ENCODE assay signal across 8 cellular contexts in the genomic region with DNA sequence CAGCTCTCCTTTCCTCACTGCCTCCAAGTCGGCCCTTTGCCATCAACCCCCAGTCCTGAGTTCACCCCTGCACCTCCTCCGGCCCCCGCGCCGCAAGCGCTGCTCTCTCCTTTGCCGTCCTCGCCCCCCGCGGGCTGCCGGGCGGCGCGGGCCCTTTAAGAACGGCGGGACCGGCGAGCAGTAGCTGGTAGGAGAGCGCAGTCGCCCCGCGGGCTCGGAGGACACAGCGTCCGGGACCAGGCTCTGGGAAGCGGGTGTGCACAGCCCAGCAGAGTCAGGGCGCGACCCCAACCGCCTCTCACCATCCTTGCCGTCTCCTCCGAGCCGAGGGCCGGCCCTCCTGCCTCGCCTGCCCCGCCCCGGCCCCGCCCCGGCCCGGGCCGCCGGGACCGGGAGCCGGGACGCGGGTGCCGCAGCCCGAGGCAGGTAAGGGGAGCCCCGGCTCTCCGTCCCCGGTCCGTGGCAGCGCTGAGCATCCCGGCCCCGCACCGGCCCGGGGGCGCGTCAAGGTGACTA. TPM values are rescaled to one million over a fixed set of nuclear protein-coding genes. Genes with fewer than 3 reads are reported as not detected.
A peak's percentile ranks its signal among the peaks of the same experiment; 100 is the strongest.
DNase-seq lines count a peak whose midpoint lies in the region; TF ChIP-seq lines count a peak whose summit lies in the region.

A gene (plus strand): TSS at position 198 of the 516 bp plus-strand sequence. CDS start 914 bp downstream, outside the sequence.

- DNase-seq in NCI-H345 (lab: John Stamatoyannopoulos, UW) = peak; percentile 25
- DNase-seq in NCI-H345 treated with DMSO at 0.1 percent for 48 hours (lab: John Stamatoyannopoulos, UW; ENCODE audit: unreplicated experiment) = no peak
- DNase-seq in T-helper 9 cell = peak; percentile 12
- no peak for DNase-seq in effector memory CD4-positive, alpha-beta T cell
- no peak for DNase-seq in uterus
- DNase-seq in DMS114 treated with DMSO at 0.1 percent for 48 hours (lab: John Stamatoyannopoulos, UW; ENCODE audit: unreplicated experiment) = no peak
- DNase-seq in middle frontal gyrus (ENCODE audit: extremely low spot score, low spot score) = no peak

- H3K27me3 ChIP-seq in effector memory CD4-positive, alpha-beta T cell (replicated peaks; ENCODE audit: control insufficient read depth, insufficient read depth, low read length, poor library complexity, severe bottlenecking) = peaks cover 14% of the 10 kb centered on the region
- H3K27me3 ChIP-seq in muscle layer of colon (ENCODE audit: control insufficient read depth in 1 of 2, insufficient read depth in 2 of 2, low read length in 2 of 2) (peaks cover 0 to 33% of the 10 kb centered on the region in 2 donors), uterus (no peaks in the 10 kb centered on the region)

- no peak within 1 kb of the TSS for H3K27ac ChIP-seq in effector memory CD4-positive, alpha-beta T cell (ENCODE audit: insufficient read depth, low read length, poor library complexity, severe bottlenecking)
- no peak within 1 kb of the TSS for H3K27ac ChIP-seq in muscle layer of colon (ENCODE audit: low read depth, low read length)
- no peak within 1 kb of the TSS for H3K27ac ChIP-seq in uterus

- H3K4me1 ChIP-seq in effector memory CD4-positive, alpha-beta T cell (ENCODE audit: control insufficient read depth, insufficient read depth, low read length, poor library complexity, severe bottlenecking) = peaks cover 12% of the 10 kb centered on the region
- H3K4me1 ChIP-seq in muscle layer of colon (ENCODE audit: insufficient read depth, low read length) (peaks cover 4% of the 10 kb centered on the region), uterus (peaks cover 0 to 7% of the 10 kb centered on the region in 2 donors)

- no peak for TF ChIP-seq CTCF in uterus (IDR thresholded peaks at IDR 0.05)

- TF ChIP-seq POLR2A in uterus (IDR thresholded peaks at IDR 0.05) = no peak

- intact Hi-C loops in uterus (cut with DNase I; ENCODE audit: low total_unique reads) = no loop called here

- no peaks in the 10 kb centered on the region for H3K36me3 ChIP-seq in effector memory CD4-positive, alpha-beta T cell (ENCODE audit: control insufficient read depth, insufficient read depth, low read length)
- H3K36me3 ChIP-seq in muscle layer of colon (ENCODE audit: insufficient read depth, low read length) (no peaks in the 10 kb centered on the region), uterus (no peaks in the 10 kb centered on the region)

- H3K4me3 ChIP-seq in effector memory CD4-positive, alpha-beta T cell (ENCODE audit: insufficient read depth, low read depth, low read length, poor library complexity, severe bottlenecking) = peak within 1 kb of the TSS; percentile 67
- peak within 1 kb of the TSS; percentile 58 to 59 for H3K4me3 ChIP-seq in muscle layer of colon (ENCODE audit: low read depth in 1 of 2, low read length in 2 of 2)
- peak within 1 kb of the TSS; percentile 32 to 50 for H3K4me3 ChIP-seq in uterus

- no peak within 1 kb of the TSS for H3K9ac ChIP-seq in muscle layer of colon (ENCODE audit: low read length)

- no peaks in the 10 kb centered on the region for H3K9me3 ChIP-seq in effector memory CD4-positive, alpha-beta T cell (ENCODE audit: control insufficient read depth, low read length)
- no peaks in the 10 kb centered on the region for H3K9me3 ChIP-seq in muscle layer of colon (ENCODE audit: low read length)
- H3K9me3 ChIP-seq in uterus = no peaks in the 10 kb centered on the region

RNA-seq across cellular contexts. Expression of the gene that starts here (rescaled TPM):
- total RNA-seq in uterus = 1 to 10 TPM in 1 of 4 donors, under 1 TPM in 1, not detected in 2; 0.55 to 2.7 TPM

Comparison
In these comparisons a context has a peak if more than half of its experiments do, and no peak if none do; other contexts are left out.
1. DNase-seq: peak in NCI-H345 (single experiment) and T-helper 9 cell (single experiment); none in NCI-H345 treated with DMSO at 0.1 percent for 48 hours (single experiment), effector memory CD4-positive, alpha-beta T cell (0 of 3), uterus (0 of 2), DMS114 treated with DMSO at 0.1 percent for 48 hours (single experiment) and middle frontal gyrus (single experiment).
2. Peak in every context shown above with its lines, with median percentiles within 50 percentile points of each other: H3K4me3 ChIP-seq.